16 cellular contexts compared by ENCODE assay signal in genomic region chr12:116249938-116250337, GRCh38.
"Had no signal": no experiment of that assay in that cellular context is flagged by ENCODE, and none has a peak within 500 bp of the region (broad histone marks: within the 10 kb centered on the region; RNA-seq: fewer than 3 reads in every experiment).

No MANE protein-coding gene starts in this region.

- H3K27me3 ChIP-seq: esophagus muscularis mucosa, gastroesophageal sphincter, neutrophil, right atrium auricular region had no signal

- FAIRE-seq: keratinocyte had no signal

- DNase-seq: effector memory CD4-positive, alpha-beta T cell; glutamatergic neuron; left cardiac atrium; left ventricle myocardium inferior; lower lobe of right lung; midbrain; posterior cingulate gyrus; stimulated activated CD4-positive, alpha-beta T cell treated with anti-CD3 and anti-CD28 coated beads, Interleukin-2, amount 100 ng/mL, for 48 hours; stimulated activated naive CD4-positive, alpha-beta T cell treated with Interleukin-2 at 50 U/mL for 16 hours; trophoblast cell had no signal

- H3K4me3 ChIP-seq: esophagus muscularis mucosa, gastroesophageal sphincter, left ventricle myocardium inferior, lower lobe of right lung, right atrium auricular region, smooth muscle cell had no signal

- H3K9me3 ChIP-seq: lower lobe of right lung, neutrophil had no signal

- H3K36me3 ChIP-seq: esophagus muscularis mucosa, gastroesophageal sphincter, left ventricle myocardium inferior, lower lobe of right lung, neutrophil, right atrium auricular region had no signal

- H3K27ac ChIP-seq: esophagus muscularis mucosa, gastroesophageal sphincter, left ventricle myocardium inferior, lower lobe of right lung, right atrium auricular region had no signal

- ATAC-seq: gastroesophageal sphincter, left cardiac atrium, lower lobe of right lung had no signal

- H3K4me2 ChIP-seq: smooth muscle cell had no signal
